Comparison of ENCODE assay signal across 9 cellular contexts in genomic region chr7:48299580-48300169, GRCh38.
DNase-seq lines count a peak whose midpoint lies in the region; ATAC-seq and TF ChIP-seq lines count a peak whose summit lies in the region.
"Had no signal": no experiment of that assay in that cellular context is flagged by ENCODE, and none has a peak within 500 bp of the region (broad histone marks: within the 10 kb centered on the region; RNA-seq: fewer than 3 reads in every experiment).

No MANE protein-coding gene starts in this region.

- peaks cover 0 to 12% (median 4%) of the 10 kb centered on the region in 3 experiments; a peak in 3 of 7 replicates for H3K36me3 Mint-ChIP-seq in H9 (ENCODE audit: insufficient read depth in 1 of 3, low read depth in 3 of 3)
- H3K36me3 Mint-ChIP-seq in stimulated activated effector memory CD8-positive, alpha-beta T cell treated with anti-CD3 and anti-CD28 coated beads, Interleukin-12 subunit alpha, Interleukin-12 subunit beta, amount 100 ng/mL, for 72 hours: no peaks in the 10 kb centered on the region
- H3K36me3 Mint-ChIP-seq: naive B cell had no signal

- TF ChIP-seq CTCF in H9 (conservative IDR thresholded peaks at IDR 0.05): peak; percentile 89
- TF ChIP-seq CTCF in KMS-11 (conservative IDR thresholded peaks at IDR 0.05; ENCODE audit: low read depth, low read length): peak; percentile 79
- peak; percentile 93 for TF ChIP-seq CTCF in RWPE2 (IDR thresholded peaks at IDR 0.05; ENCODE audit: poor library complexity, severe bottlenecking)
- peak; percentile 44 for TF ChIP-seq CTCF in coronary artery (IDR thresholded peaks at IDR 0.05)
- TF ChIP-seq CTCF in left lung (IDR thresholded peaks at IDR 0.05): peak; percentile 48 to 57

- H3K9ac ChIP-seq in H9 (ENCODE audit: extremely low read depth, insufficient read length, low read length) (no peak overlapping the region), KMS-11 (no peak overlapping the region)

- H3K79me2 ChIP-seq in H9 (ENCODE audit: insufficient read depth, low read length) (no peaks in the 10 kb centered on the region), KMS-11 (ENCODE audit: insufficient read depth, low read depth) (no peaks in the 10 kb centered on the region)

- H3K27me3 ChIP-seq in H9 (ENCODE audit: insufficient read depth, low read length) (no peaks in the 10 kb centered on the region), KMS-11 (ENCODE audit: insufficient read depth, low read depth) (no peaks in the 10 kb centered on the region), RWPE2 (ENCODE audit: insufficient read depth, poor library complexity, severe bottlenecking) (no peaks in the 10 kb centered on the region), left lung (no peaks in the 10 kb centered on the region)

- H4K91ac ChIP-seq in H9 (ENCODE audit: insufficient read length, low read depth, low read length): no peak overlapping the region

- H3K4ac ChIP-seq in H9 (ENCODE audit: low read depth, low read length): no peak overlapping the region

- no peak overlapping the region for H3K18ac ChIP-seq in H9 (ENCODE audit: insufficient read length, low read depth, low read length)

- no CpG with 5 or more reads among the region's 4 CpGs for WGBS in H9 (ENCODE audit: extremely low coverage, insufficient read length, low lambda C conversion rate)

- H3K27ac Mint-ChIP-seq in H9: peak overlapping the region in 1 of 3 experiments; percentile 73; a peak in 3 of 7 replicates
- H3K27ac Mint-ChIP-seq in stimulated activated effector memory CD8-positive, alpha-beta T cell treated with anti-CD3 and anti-CD28 coated beads, Interleukin-12 subunit alpha, Interleukin-12 subunit beta, amount 100 ng/mL, for 72 hours: no peak overlapping the region
- H3K27ac Mint-ChIP-seq: naive B cell had no signal

- H3K4me3 ChIP-seq in KMS-11 (IDR thresholded peaks at IDR 0.05; ENCODE audit: insufficient read depth, low read depth, low read length): no peak overlapping the region
- no peak overlapping the region for H3K4me3 ChIP-seq in RWPE2 (ENCODE audit: severe bottlenecking)
- H3K4me3 ChIP-seq in coronary artery: no peak overlapping the region
- no peak overlapping the region for H3K4me3 ChIP-seq in left lung

- H4K8ac ChIP-seq in H9 (replicated peaks; ENCODE audit: insufficient read length, low read depth, low read length): no peak overlapping the region

- H3K27me3 Mint-ChIP-seq in H9 (ENCODE audit: low read depth): no peaks in the 10 kb centered on the region

- ATAC-seq in RWPE2 (ENCODE audit: low read depth) (peak; percentile 86), left lung (peak; percentile 97)
- peak; percentile 72 for ATAC-seq in stimulated activated effector memory CD8-positive, alpha-beta T cell treated with anti-CD3 and anti-CD28 coated beads, Interleukin-12 subunit alpha, Interleukin-12 subunit beta, amount 100 ng/mL, for 72 hours

- DNase-seq in activated CD8-positive, alpha-beta memory T cell treated with anti-CD3 and anti-CD28 coated beads for 24 hours: peak; percentile 60
- DNase-seq in activated CD8-positive, alpha-beta memory T cell treated with anti-CD3 and anti-CD28 coated beads, Interleukin-2, amount 50 U/mL, for 4 hours: no peak
- DNase-seq in H9 (peak; percentile 57), RWPE2 (ENCODE audit: low spot score) (no peak), coronary artery (ENCODE audit: low spot score) (no peak), left lung (peak in 1 of 2 donors; percentile 39)
- peak; percentile 22 to 71 for DNase-seq in stimulated activated effector memory CD8-positive, alpha-beta T cell treated with anti-CD3 and anti-CD28 coated beads, Interleukin-12 subunit alpha, Interleukin-12 subunit beta, amount 100 ng/mL, for 72 hours (ENCODE audit: low spot score in 2 of 2)
- DNase-seq: naive B cell had no signal

- no peak overlapping the region for H3T11ph ChIP-seq in H9 (ENCODE audit: low read length)

- H3K14ac ChIP-seq in H9 (ENCODE audit: insufficient read depth, low read length): no peak overlapping the region

- H3K4me2 ChIP-seq in H9 (ENCODE audit: insufficient read depth, insufficient read length, low read length) (no peak overlapping the region), KMS-11 (no peak overlapping the region)

- intact Hi-C loops in left lung (cut with DNase I): no loop called here

- no peak overlapping the region for H2BK120ac ChIP-seq in H9 (ENCODE audit: low read depth, low read length, poor library complexity, severe bottlenecking)

- H3K36me3 ChIP-seq in KMS-11 (ENCODE audit: insufficient read depth) (no peaks in the 10 kb centered on the region), RWPE2 (ENCODE audit: low read depth) (no peaks in the 10 kb centered on the region), left lung (peaks cover 0 to 18% of the 10 kb centered on the region in 2 donors)

- H3K9me3 Mint-ChIP-seq in H9: peaks cover 11% of the 10 kb centered on the region in 2 experiments
- H3K9me3 Mint-ChIP-seq in stimulated activated effector memory CD8-positive, alpha-beta T cell treated with anti-CD3 and anti-CD28 coated beads, Interleukin-12 subunit alpha, Interleukin-12 subunit beta, amount 100 ng/mL, for 72 hours: no peaks in the 10 kb centered on the region
- H3K9me3 Mint-ChIP-seq: naive B cell had no signal

- no peak overlapping the region for H3K23ac ChIP-seq in H9 (ENCODE audit: insufficient read length, low read depth, low read length)

- no peak overlapping the region for H2BK15ac ChIP-seq in H9 (ENCODE audit: low read depth, low read length)

- H2BK5ac ChIP-seq in H9 (ENCODE audit: insufficient read length, low read length): no peak overlapping the region

- H3K4me1 ChIP-seq in H9 (ENCODE audit: insufficient read depth, low read length) (peaks cover 7% of the 10 kb centered on the region), KMS-11 (ENCODE audit: low read depth, poor library complexity, severe bottlenecking) (peaks cover 7% of the 10 kb centered on the region), RWPE2 (ENCODE audit: insufficient read depth, poor library complexity, severe bottlenecking) (peaks cover 12% of the 10 kb centered on the region), left lung (no peaks in the 10 kb centered on the region)

- H3K27ac ChIP-seq in H9 (ENCODE audit: insufficient read length, low read depth, low read length) (no peak overlapping the region), KMS-11 (no peak overlapping the region), RWPE2 (ENCODE audit: poor library complexity, severe bottlenecking) (peak overlapping the region; percentile 26), coronary artery (no peak overlapping the region), left lung (no peak overlapping the region)

- H3K9me3 ChIP-seq in H9 (ENCODE audit: control insufficient read depth, low read depth, low read length): no peaks in the 10 kb centered on the region
- H3K9me3 ChIP-seq in RWPE2 (ENCODE audit: severe bottlenecking): no peaks in the 10 kb centered on the region
- no peaks in the 10 kb centered on the region for H3K9me3 ChIP-seq in left lung

- H3K4me3 Mint-ChIP-seq in H9: no peak overlapping the region
- H3K4me3 Mint-ChIP-seq in stimulated activated effector memory CD8-positive, alpha-beta T cell treated with anti-CD3 and anti-CD28 coated beads, Interleukin-12 subunit alpha, Interleukin-12 subunit beta, amount 100 ng/mL, for 72 hours: no peak overlapping the region
- H3K4me3 Mint-ChIP-seq: naive B cell had no signal

- no peaks in the 10 kb centered on the region for H3K23me2 ChIP-seq in H9 (ENCODE audit: insufficient read length, low read depth, low read length, poor library complexity, severe bottlenecking)

- no peaks in the 10 kb centered on the region for H4K20me1 ChIP-seq in H9 (ENCODE audit: control insufficient read depth, insufficient read depth, insufficient read length)
- H4K20me1 ChIP-seq in KMS-11 (ENCODE audit: insufficient read depth): no peaks in the 10 kb centered on the region

- H2AFZ ChIP-seq in H9 (ENCODE audit: low read length) (no peak overlapping the region), KMS-11 (ENCODE audit: low read depth) (0 out of 2 replicates have a peak overlapping the region, but pooled peaks have one; percentile 8)

- no peak overlapping the region for H2BK12ac ChIP-seq in H9 (ENCODE audit: insufficient read length, low read depth, low read length)

- no peaks in the 10 kb centered on the region for H3K79me1 ChIP-seq in H9 (ENCODE audit: insufficient read depth, low read depth, low read length, poor library complexity, severe bottlenecking)

- H2BK20ac ChIP-seq in H9 (ENCODE audit: low read depth, low read length, poor library complexity, severe bottlenecking): no peak overlapping the region

- no peak overlapping the region for H3K56ac ChIP-seq in H9 (ENCODE audit: insufficient read length, low read depth, low read length)

- H2AK5ac ChIP-seq in H9 (ENCODE audit: insufficient read length, low read length): no peak overlapping the region

- H3K4me1 Mint-ChIP-seq in H9: peaks cover 27 to 35% of the 10 kb centered on the region in 2 experiments
- H3K4me1 Mint-ChIP-seq in stimulated activated effector memory CD8-positive, alpha-beta T cell treated with anti-CD3 and anti-CD28 coated beads, Interleukin-12 subunit alpha, Interleukin-12 subunit beta, amount 100 ng/mL, for 72 hours: no peaks in the 10 kb centered on the region
- H3K4me1 Mint-ChIP-seq: naive B cell had no signal

- no peak overlapping the region for H4K5ac ChIP-seq in H9 (ENCODE audit: insufficient read length, low read depth, low read length)

Comparison
In these comparisons a context has a peak if more than half of its experiments do, and no peak if none do; other contexts are left out.
1. DNase-seq: peak in activated CD8-positive, alpha-beta memory T cell treated with anti-CD3 and anti-CD28 coated beads for 24 hours (single experiment), H9 (single experiment) and stimulated activated effector memory CD8-positive, alpha-beta T cell treated with anti-CD3 and anti-CD28 coated beads, Interleukin-12 subunit alpha, Interleukin-12 subunit beta, amount 100 ng/mL, for 72 hours (2 of 2); none in activated CD8-positive, alpha-beta memory T cell treated with anti-CD3 and anti-CD28 coated beads, Interleukin-2, amount 50 U/mL, for 4 hours (single experiment), RWPE2 (single experiment) and coronary artery (single experiment).
2. Peak in every context shown above with its lines, with median percentiles within 50 percentile points of each other: CTCF ChIP-seq and ATAC-seq.